12 cellular contexts compared by ENCODE assay signal in genomic region chr17:78724999-78725398, GRCh38. TPM values are rescaled to one million over a fixed set of nuclear protein-coding genes. Genes with fewer than 3 reads are reported as not detected.
DNase-seq lines count a peak whose midpoint lies in the region; ATAC-seq lines count a peak whose summit lies in the region.
"Had no signal": no experiment of that assay in that cellular context is flagged by ENCODE, and none has a peak within 500 bp of the region (broad histone marks: within the 10 kb centered on the region; RNA-seq: fewer than 3 reads in every experiment).

No MANE protein-coding gene starts in this region.

- POLR2A ChIA-PET in activated CD4-positive, alpha-beta memory T cell treated with anti-CD3 and anti-CD28 coated beads for 36 hours (lab: Charles Lee) = interaction anchor here (0.6 to 2.9 kb wide), 9 partner anchors 8 to 381 kb away, joined by 3 to 15 read pairs (median 5); no protein-coding TSS in a partner anchor

- no peaks in the 10 kb centered on the region for H3K9me3 Mint-ChIP-seq in activated T-cell treated with anti-CD3 and anti-CD28 coated beads, Interleukin-2, amount 50 U/mL, for 24 hours
- no peaks in the 10 kb centered on the region for H3K9me3 Mint-ChIP-seq in activated CD4-positive, alpha-beta memory T cell treated with anti-CD3 and anti-CD28 coated beads for 36 hours
- no peaks in the 10 kb centered on the region for H3K9me3 Mint-ChIP-seq in stimulated activated naive CD8-positive, alpha-beta T cell treated with anti-CD3 and anti-CD28 coated beads, Interleukin-15, amount 100 ng/mL, for 72 hours

- no peaks in the 10 kb centered on the region for H3K27me3 Mint-ChIP-seq in activated T-cell treated with anti-CD3 and anti-CD28 coated beads, Interleukin-2, amount 50 U/mL, for 24 hours
- H3K27me3 Mint-ChIP-seq in activated CD4-positive, alpha-beta memory T cell treated with anti-CD3 and anti-CD28 coated beads for 36 hours = no peaks in the 10 kb centered on the region
- H3K27me3 Mint-ChIP-seq in stimulated activated naive CD8-positive, alpha-beta T cell treated with anti-CD3 and anti-CD28 coated beads, Interleukin-15, amount 100 ng/mL, for 72 hours = no peaks in the 10 kb centered on the region

- ATAC-seq in stimulated activated naive CD8-positive, alpha-beta T cell treated with anti-CD3 and anti-CD28 coated beads, Interleukin-15, amount 100 ng/mL, for 72 hours = no peak
- ATAC-seq in GM18502 (IDR thresholded peaks at IDR 0.05; ENCODE audit: poor library complexity, unreplicated experiment) (no peak), HG03442 (IDR thresholded peaks at IDR 0.05; ENCODE audit: unreplicated experiment) (no peak)

- CTCF ChIA-PET in activated CD4-positive, alpha-beta memory T cell treated with anti-CD3 and anti-CD28 coated beads for 36 hours (lab: Charles Lee) = interaction anchor here (1.0 to 3.3 kb wide), 8 partner anchors 11 to 228 kb away, joined by 3 to 16 read pairs (median 5); no protein-coding TSS in a partner anchor

- H3K27ac Mint-ChIP-seq in activated T-cell treated with anti-CD3 and anti-CD28 coated beads, Interleukin-2, amount 50 U/mL, for 24 hours = peak overlapping the region; percentile 96
- H3K27ac Mint-ChIP-seq in activated CD4-positive, alpha-beta memory T cell treated with anti-CD3 and anti-CD28 coated beads for 36 hours = peak overlapping the region; percentile 89
- peak overlapping the region; percentile 34 to 73 for H3K27ac Mint-ChIP-seq in stimulated activated naive CD8-positive, alpha-beta T cell treated with anti-CD3 and anti-CD28 coated beads, Interleukin-15, amount 100 ng/mL, for 72 hours

- peak overlapping the region; percentile 14 for H3K4me3 ChIP-seq in iPS-18a (ENCODE audit: low read length)
- H3K4me3 ChIP-seq: smooth muscle cell, vagina had no signal

- peaks cover 15% of the 10 kb centered on the region for H3K27me3 ChIP-seq in iPS-18a (ENCODE audit: control insufficient read depth, insufficient read depth, low read length)
- H3K27me3 ChIP-seq: vagina had no signal

- no peak for DNase-seq in activated T-cell treated with anti-CD3 and anti-CD28 coated beads, Interleukin-2, amount 50 U/mL, for 24 hours
- no peak for DNase-seq in activated T-cell treated with anti-CD3 and anti-CD28 coated beads, Interleukin-2, amount 50 U/mL, for 1 hour
- no peak for DNase-seq in activated CD4-positive, alpha-beta memory T cell treated with anti-CD3 and anti-CD28 coated beads for 36 hours
- DNase-seq in stimulated activated naive CD8-positive, alpha-beta T cell treated with anti-CD3 and anti-CD28 coated beads, Interleukin-15, amount 100 ng/mL, for 72 hours = no peak
- DNase-seq in occipital lobe (lab: John Stamatoyannopoulos, UW) = no peak
- DNase-seq: cortex of kidney, NCI-H510A had no signal

- no peak overlapping the region for H3K27ac ChIP-seq in iPS-18a (ENCODE audit: low read length)

- intact Hi-C loops in activated CD4-positive, alpha-beta memory T cell treated with anti-CD3 and anti-CD28 coated beads for 36 hours (cut with micrococcal nuclease) = loop anchor here (1.0 to 2.0 kb wide), 3 partner anchors 11 to 48 kb away; no protein-coding TSS in a partner anchor

- H3K9me3 ChIP-seq in iPS-18a (ENCODE audit: control insufficient read depth, low read depth, low read length) = no peaks in the 10 kb centered on the region
- H3K9me3 ChIP-seq: vagina had no signal

- no peak overlapping the region for H3K9ac ChIP-seq in iPS-18a (ENCODE audit: low read length)

- H3K4me1 ChIP-seq in iPS-18a (ENCODE audit: control insufficient read depth, low read depth, low read length) = peaks cover 30% of the 10 kb centered on the region

- H3K4me3 Mint-ChIP-seq in activated T-cell treated with anti-CD3 and anti-CD28 coated beads, Interleukin-2, amount 50 U/mL, for 24 hours = peak overlapping the region; percentile 58
- H3K4me3 Mint-ChIP-seq in activated CD4-positive, alpha-beta memory T cell treated with anti-CD3 and anti-CD28 coated beads for 36 hours = peak overlapping the region; percentile 34
- H3K4me3 Mint-ChIP-seq in stimulated activated naive CD8-positive, alpha-beta T cell treated with anti-CD3 and anti-CD28 coated beads, Interleukin-15, amount 100 ng/mL, for 72 hours = peak overlapping the region; percentile 22 to 59

- peaks cover 28% of the 10 kb centered on the region for H3K36me3 Mint-ChIP-seq in activated T-cell treated with anti-CD3 and anti-CD28 coated beads, Interleukin-2, amount 50 U/mL, for 24 hours (ENCODE audit: low read depth)
- peaks cover 15% of the 10 kb centered on the region for H3K36me3 Mint-ChIP-seq in activated CD4-positive, alpha-beta memory T cell treated with anti-CD3 and anti-CD28 coated beads for 36 hours

- no peaks in the 10 kb centered on the region for H3K36me3 ChIP-seq in iPS-18a (ENCODE audit: control insufficient read depth, low read depth, low read length)
- H3K36me3 ChIP-seq: vagina had no signal

- peaks cover 95% of the 10 kb centered on the region for H3K4me1 Mint-ChIP-seq in activated T-cell treated with anti-CD3 and anti-CD28 coated beads, Interleukin-2, amount 50 U/mL, for 24 hours (ENCODE audit: low read depth)
- H3K4me1 Mint-ChIP-seq in activated CD4-positive, alpha-beta memory T cell treated with anti-CD3 and anti-CD28 coated beads for 36 hours (ENCODE audit: low read depth) = peaks cover 90% of the 10 kb centered on the region
- peaks cover 98% of the 10 kb centered on the region for H3K4me1 Mint-ChIP-seq in stimulated activated naive CD8-positive, alpha-beta T cell treated with anti-CD3 and anti-CD28 coated beads, Interleukin-15, amount 100 ng/mL, for 72 hours

RNA-seq across cellular contexts. Expression of gene CYTH1, which starts 57.1 kb away (rescaled TPM):
- total RNA-seq in activated CD4-positive, alpha-beta memory T cell treated with anti-CD3 and anti-CD28 coated beads for 36 hours = 100 to 1,000 TPM; 184 to 204 TPM
- total RNA-seq in occipital lobe = 82.2 TPM
